In the genomic region with DNA sequence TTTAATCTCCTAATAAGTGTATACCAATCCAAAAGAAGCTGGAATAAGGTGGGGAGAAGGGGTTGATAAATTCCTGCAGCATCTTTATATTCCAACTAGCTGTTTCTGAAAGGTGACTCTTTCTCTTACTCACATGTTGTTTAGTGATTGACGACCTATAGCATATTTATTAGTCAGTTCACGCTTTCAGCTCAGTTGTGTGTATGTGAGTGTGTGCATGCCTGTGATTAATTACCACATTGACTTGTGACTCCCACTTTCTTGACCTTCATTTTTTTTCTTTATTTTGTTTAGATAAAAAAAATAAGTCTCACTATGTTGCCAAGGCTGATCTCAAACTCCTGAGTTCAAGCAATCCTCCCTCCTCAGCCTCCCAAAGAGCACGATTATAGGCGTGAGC, we compare ENCODE assay signal across 15 cellular contexts. TPM values are rescaled to one million over a fixed set of nuclear protein-coding genes. Genes with fewer than 3 reads are reported as not detected.
DNase-seq lines count a peak whose midpoint lies in the region; ATAC-seq, FAIRE-seq and TF ChIP-seq lines count a peak whose summit lies in the region.
"Had no signal": no experiment of that assay in that cellular context is flagged by ENCODE, and none has a peak within 500 bp of the region (broad histone marks: within the 10 kb centered on the region; RNA-seq: fewer than 3 reads in every experiment).

No MANE protein-coding gene starts in this region.

- no peak overlapping the region for H3K4me3 Mint-ChIP-seq in activated CD8-positive, alpha-beta memory T cell treated with anti-CD3 and anti-CD28 coated beads, Interleukin-2, amount 10 ng/mL, durations not matched to agents 7 days and 5 days

- TF ChIP-seq CTCF in ascending aorta (IDR thresholded peaks at IDR 0.05) = no peak

- intact Hi-C loops in ascending aorta (cut with DNase I) = no loop called here

- H3K4me3 ChIP-seq in ascending aorta = no peak overlapping the region
- H3K4me3 ChIP-seq: skin epidermis had no signal

- peaks cover 31 to 75% of the 10 kb centered on the region in 2 donors for H3K4me1 ChIP-seq in ascending aorta

- H3K4me1 Mint-ChIP-seq in activated CD8-positive, alpha-beta memory T cell treated with anti-CD3 and anti-CD28 coated beads, Interleukin-2, amount 10 ng/mL, durations not matched to agents 7 days and 5 days = peaks cover 85% of the 10 kb centered on the region

- no peaks in the 10 kb centered on the region for H3K36me3 ChIP-seq in ascending aorta

- no peak for ATAC-seq in activated CD8-positive, alpha-beta memory T cell treated with anti-CD3 and anti-CD28 coated beads, Interleukin-2, amount 10 ng/mL, durations not matched to agents 7 days and 5 days
- ATAC-seq: activated naive CD4-positive, alpha-beta T cell treated with anti-CD3 and anti-CD28 coated beads, Interleukin-2, amount 50 U/mL, for 72 hours had no signal

- H3K9me3 ChIP-seq in ascending aorta = no peaks in the 10 kb centered on the region

- H3K27ac ChIP-seq in ascending aorta (peak overlapping the region; percentile 82 to 93), layer of hippocampus (ENCODE audit: low read depth, low read length) (peak overlapping the region; percentile 68), substantia nigra (ENCODE audit: low read depth, low read length, poor library complexity, severe bottlenecking) (peak overlapping the region; percentile 67)

- no peak for FAIRE-seq in H54 (lab: Jason Lieb, UNC)
- FAIRE-seq: frontal cortex, keratinocyte had no signal

- TF ChIP-seq POLR2A in H54 (IDR thresholded peaks at IDR 0.05; ENCODE audit: low read depth, low read length) = no peak

- CTCF ChIA-PET in activated CD8-positive, alpha-beta memory T cell treated with anti-CD3 and anti-CD28 coated beads, Interleukin-2, amount 10 ng/mL, durations not matched to agents 7 days and 5 days (lab: Charles Lee) = interaction anchor here (0.8 to 6.1 kb wide), 5 partner anchors 11 to 44 kb away, joined by 3 to 61 read pairs (median 4); a partner anchor contains a TSS

- no peaks in the 10 kb centered on the region for H3K27me3 Mint-ChIP-seq in activated CD8-positive, alpha-beta memory T cell treated with anti-CD3 and anti-CD28 coated beads, Interleukin-2, amount 10 ng/mL, durations not matched to agents 7 days and 5 days

- DNase-seq in activated CD8-positive, alpha-beta memory T cell treated with anti-CD3 and anti-CD28 coated beads, Interleukin-2, amount 10 ng/mL, durations not matched to agents 7 days and 5 days = no peak
- DNase-seq in activated CD8-positive, alpha-beta memory T cell treated with anti-CD3 and anti-CD28 coated beads, Interleukin-2, amount 50 U/mL, for 4 hours = no peak
- no peak for DNase-seq in ascending aorta (ENCODE audit: low spot score in 2 of 2)
- no peak for DNase-seq in substantia nigra (lab: John Stamatoyannopoulos, UW)
- DNase-seq in midbrain (lab: John Stamatoyannopoulos, UW) = no peak
- no peak for DNase-seq in H54 (ENCODE audit: insufficient read length, low spot score)
- DNase-seq in NCI-H2171 (lab: John Stamatoyannopoulos, UW) = no peak
- DNase-seq: activated CD8-positive, alpha-beta memory T cell treated with anti-CD3 and anti-CD28 coated beads for 24 hours; NCI-H2081 treated with DMSO at 0.1 percent for 48 hours; SHP77 had no signal

- H3K27me3 ChIP-seq in ascending aorta = no peaks in the 10 kb centered on the region
- no peaks in the 10 kb centered on the region for H3K27me3 ChIP-seq in layer of hippocampus (ENCODE audit: control insufficient read depth, insufficient read depth, low read length)

- no peaks in the 10 kb centered on the region for H3K9me3 Mint-ChIP-seq in activated CD8-positive, alpha-beta memory T cell treated with anti-CD3 and anti-CD28 coated beads, Interleukin-2, amount 10 ng/mL, durations not matched to agents 7 days and 5 days (ENCODE audit: low read depth)
- H3K9me3 Mint-ChIP-seq: activated naive CD4-positive, alpha-beta T cell treated with anti-CD3 and anti-CD28 coated beads, Interleukin-2, amount 50 U/mL, for 72 hours had no signal

- H3K36me3 Mint-ChIP-seq in activated CD8-positive, alpha-beta memory T cell treated with anti-CD3 and anti-CD28 coated beads, Interleukin-2, amount 10 ng/mL, durations not matched to agents 7 days and 5 days = peaks cover 48% of the 10 kb centered on the region

- H3K27ac Mint-ChIP-seq in activated CD8-positive, alpha-beta memory T cell treated with anti-CD3 and anti-CD28 coated beads, Interleukin-2, amount 10 ng/mL, durations not matched to agents 7 days and 5 days = peak overlapping the region; percentile 44
- H3K27ac Mint-ChIP-seq: activated naive CD4-positive, alpha-beta T cell treated with anti-CD3 and anti-CD28 coated beads, Interleukin-2, amount 50 U/mL, for 72 hours had no signal

RNA-seq across cellular contexts. Expression of a gene that starts 44.4 kb away (rescaled TPM):
- 100 to 1,000 TPM in 1 of 2 experiments, 10 to 100 TPM in 1; 96.1 to 130 TPM for total RNA-seq in activated CD8-positive, alpha-beta memory T cell treated with anti-CD3 and anti-CD28 coated beads, Interleukin-2, amount 10 ng/mL, durations not matched to agents 7 days and 5 days
- 97.1 TPM for total RNA-seq in ascending aorta
